1 cellular context compared by ENCODE assay signal in genomic region chr3:52827866-52828376, GRCh38.
TF ChIP-seq lines count a peak whose summit lies in the region.

No MANE protein-coding gene starts in this region.

TF ChIP-seq in HepG2, 621 proteins besides CTCF, POLR2A, EP300 and RAD21 (continued from another document):
- TF ChIP-seq MXI1 (IDR thresholded peaks at IDR 0.05; ENCODE audit: borderline replicate concordance, low read depth, low read length) (peak; percentile 23; the same call in 1 of the 3 replicates), NFATC3 (CRISPR knock-in tag; IDR thresholded peaks at IDR 0.05) (no peak), HDAC1 (CRISPR knock-in tag; IDR thresholded peaks at IDR 0.05) (peak; percentile 50; the same call in 1 of the 2 replicates), ZBTB7B (CRISPR knock-in tag; IDR thresholded peaks at IDR 0.05) (peak; percentile 57; the same call in 1 of the 2 replicates), SALL1 (CRISPR knock-in tag; IDR thresholded peaks at IDR 0.05) (peak; percentile 27; the same call in 1 of the 2 replicates), KIAA2018 (CRISPR knock-in tag; IDR thresholded peaks at IDR 0.05; ENCODE audit: borderline replicate concordance) (0 out of 2 replicates have a peak, but pooled peaks have one; percentile 64), SRF (IDR thresholded peaks at IDR 0.05; ENCODE audit: low read depth, low read length) (no peak), ELF3 (CRISPR knock-in tag; IDR thresholded peaks at IDR 0.05) (peak; percentile 56; the same call in 1 of the 2 replicates), ZNF296 (CRISPR knock-in tag; conservative IDR thresholded peaks at IDR 0.05) (0 out of 2 replicates have a peak, but pooled peaks have one; percentile 57), BORCS8-MEF2B (CRISPR knock-in tag; IDR thresholded peaks at IDR 0.05) (peak; percentile 41; the same call in 1 of the 2 replicates), FOSL2 (CRISPR knock-in tag; IDR thresholded peaks at IDR 0.05) (peak; percentile 31), ZNF331 (CRISPR knock-in tag; IDR thresholded peaks at IDR 0.05) (0 out of 2 replicates have a peak, but pooled peaks have one; percentile 13), ZNF292 (CRISPR knock-in tag; IDR thresholded peaks at IDR 0.05; ENCODE audit: borderline replicate concordance, low read depth) (peak; percentile 21; the same call in 1 of the 2 replicates), THAP11 (CRISPR knock-in tag; IDR thresholded peaks at IDR 0.05) (peak; percentile 29; the same call in 1 of the 2 replicates), SP4 (CRISPR knock-in tag; IDR thresholded peaks at IDR 0.05) (peak; percentile 58; the same call in 1 of the 2 replicates), RARA (CRISPR knock-in tag; IDR thresholded peaks at IDR 0.05) (peak; percentile 29; the same call in 1 of the 2 replicates)
- TF ChIP-seq, protein P1, sequence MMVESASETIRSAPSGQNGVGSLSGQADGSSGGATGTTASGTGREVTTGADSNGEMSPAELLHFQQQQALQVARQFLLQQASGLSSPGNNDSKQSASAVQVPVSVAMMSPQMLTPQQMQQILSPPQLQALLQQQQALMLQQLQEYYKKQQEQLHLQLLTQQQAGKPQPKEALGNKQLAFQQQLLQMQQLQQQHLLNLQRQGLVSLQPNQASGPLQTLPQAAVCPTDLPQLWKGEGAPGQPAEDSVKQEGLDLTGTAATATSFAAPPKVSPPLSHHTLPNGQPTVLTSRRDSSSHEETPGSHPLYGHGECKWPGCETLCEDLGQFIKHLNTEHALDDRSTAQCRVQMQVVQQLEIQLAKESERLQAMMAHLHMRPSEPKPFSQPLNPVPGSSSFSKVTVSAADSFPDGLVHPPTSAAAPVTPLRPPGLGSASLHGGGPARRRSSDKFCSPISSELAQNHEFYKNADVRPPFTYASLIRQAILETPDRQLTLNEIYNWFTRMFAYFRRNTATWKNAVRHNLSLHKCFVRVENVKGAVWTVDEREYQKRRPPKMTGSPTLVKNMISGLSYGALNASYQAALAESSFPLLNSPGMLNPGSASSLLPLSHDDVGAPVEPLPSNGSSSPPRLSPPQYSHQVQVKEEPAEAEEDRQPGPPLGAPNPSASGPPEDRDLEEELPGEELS (CRISPR knock-in tag; IDR thresholded peaks at IDR 0.05) = peak; percentile 39; the same call in 1 of the 2 replicates
TF ChIP-seq in HepG2: peak in this region for 78.
